ENCODE assay signal across 8 cellular contexts in genomic region chr5:177004961-177005360, GRCh38. TPM values are rescaled to one million over a fixed set of nuclear protein-coding genes. Genes with fewer than 3 reads are reported as not detected.
A peak's percentile ranks its signal among the peaks of the same experiment; 100 is the strongest.
DNase-seq lines count a peak whose midpoint lies in the region; ATAC-seq and TF ChIP-seq lines count a peak whose summit lies in the region.

No MANE protein-coding gene starts in this region.

- peak overlapping the region; percentile 98; the same call in 1 of the 2 replicates for H3K4me3 ChIP-seq in H7 (ENCODE audit: insufficient read depth, low read depth, low read length)
- H3K4me3 ChIP-seq in fibroblast of the aortic adventitia (ENCODE audit: low read depth, low read length): peak overlapping the region; percentile 96
- peak overlapping the region; percentile 89 for H3K4me3 ChIP-seq in skeletal muscle cell (ENCODE audit: low read depth, low read length)
- no peak overlapping the region for H3K4me3 ChIP-seq in aorta (ENCODE audit: low read length in 2 of 2)

- H3K4me1 ChIP-seq in aorta (ENCODE audit: control insufficient read depth in 1 of 2, insufficient read depth in 2 of 2, low read length in 2 of 2): peaks cover 0 to 3% of the 10 kb centered on the region in 2 donors

- peak overlapping the region; percentile 91 for H3K27ac Mint-ChIP-seq in T-helper 17 cell

- TF ChIP-seq CTCF in fibroblast of the aortic adventitia (IDR thresholded peaks at IDR 0.05; ENCODE audit: insufficient read depth, low read length): no peak

- H3K4me3 Mint-ChIP-seq in T-helper 17 cell: peak overlapping the region; percentile 96

- peaks cover 17% of the 10 kb centered on the region for H3K4me1 Mint-ChIP-seq in T-helper 17 cell

- H3K9me3 ChIP-seq in T-helper 17 cell (ENCODE audit: control insufficient read depth, low read length, poor library complexity, severe bottlenecking) (no peaks in the 10 kb centered on the region), aorta (ENCODE audit: control insufficient read depth, low read length) (no peaks in the 10 kb centered on the region)

- no peaks in the 10 kb centered on the region for H3K27me3 Mint-ChIP-seq in T-helper 17 cell

- intact Hi-C loops in aorta (cut with DNase I): no loop called here

- ATAC-seq in T-helper 17 cell (no peak), aorta (ENCODE audit: low FRiP score) (no peak), HG03039 (IDR thresholded peaks at IDR 0.05; ENCODE audit: unreplicated experiment) (no peak)

- no peaks in the 10 kb centered on the region for H3K36me3 ChIP-seq in H7 (replicated peaks; ENCODE audit: control insufficient read depth, insufficient read depth, low read length)
- H3K36me3 ChIP-seq in aorta (ENCODE audit: control insufficient read depth in 1 of 2, insufficient read depth in 2 of 2, low read length in 1 of 2): no peaks in the 10 kb centered on the region

- H3K27me3 ChIP-seq in H7 (ENCODE audit: control insufficient read depth, insufficient read depth, low read length): no peaks in the 10 kb centered on the region
- no peaks in the 10 kb centered on the region for H3K27me3 ChIP-seq in aorta (ENCODE audit: control insufficient read depth in 1 of 2, insufficient read depth in 2 of 2, low read length in 1 of 2)

- 95 to 96% methylated on average over 10 of the region's 10 CpGs for WGBS in aorta, 2 donors

- no peaks in the 10 kb centered on the region for H3K36me3 Mint-ChIP-seq in T-helper 17 cell (ENCODE audit: low read depth)

- DNase-seq in H7 (no peak), T-helper 17 cell (no peak), fibroblast of the aortic adventitia (ENCODE audit: low read depth) (no peak), skeletal muscle cell (ENCODE audit: low read depth) (no peak), NCI-H2227 (lab: John Stamatoyannopoulos, UW; ENCODE audit: unreplicated experiment) (no peak), cerebellar cortex (ENCODE audit: low spot score) (no peak), aorta (no peak)

- no peak overlapping the region for H3K27ac ChIP-seq in aorta (ENCODE audit: low read depth in 1 of 2, low read length in 2 of 2)

RNA-seq across cellular contexts. Expression of gene UIMC1, which starts 1.6 kb away (rescaled TPM):
- 36.0 and 44.2 TPM in 2 replicates for total RNA-seq in H7 (2014; rRNA removed; shearing (Covaris generic))
- total RNA-seq in T-helper 17 cell: 10 to 100 TPM; 57.6 to 65.3 TPM
- 34.7 and 76.8 TPM in 2 replicates for total RNA-seq in fibroblast of the aortic adventitia (ENCODE audit: low replicate concordance)
- 10 to 100 TPM; 53.9 to 54.8 TPM for total RNA-seq in aorta
- polyA plus RNA-seq in aorta: 10 to 100 TPM; 26.3 to 35.2 TPM

RNA-seq across cellular contexts. Expression of gene ZNF346, which starts 17.5 kb away (rescaled TPM):
- 25.0 and 26.4 TPM in 2 replicates for total RNA-seq in H7 (2014; rRNA removed; shearing (Covaris generic))
- 10 to 100 TPM; 14.9 to 18.4 TPM for total RNA-seq in T-helper 17 cell
- total RNA-seq in fibroblast of the aortic adventitia (ENCODE audit: low replicate concordance): 17.9 and 26.7 TPM in 2 replicates
- 10 to 100 TPM; 16.8 to 25.7 TPM for total RNA-seq in aorta
- polyA plus RNA-seq in aorta: 1 to 10 TPM; 2.1 to 7.3 TPM

Comparison
In these comparisons a context has a peak if more than half of its experiments do, and no peak if none do; other contexts are left out.
1. H3K4me3 ChIP-seq: peak in H7 (single experiment), fibroblast of the aortic adventitia (single experiment) and skeletal muscle cell (single experiment); none in aorta (0 of 2).